Comparison of ENCODE assay signal across 14 cellular contexts in the genomic region with DNA sequence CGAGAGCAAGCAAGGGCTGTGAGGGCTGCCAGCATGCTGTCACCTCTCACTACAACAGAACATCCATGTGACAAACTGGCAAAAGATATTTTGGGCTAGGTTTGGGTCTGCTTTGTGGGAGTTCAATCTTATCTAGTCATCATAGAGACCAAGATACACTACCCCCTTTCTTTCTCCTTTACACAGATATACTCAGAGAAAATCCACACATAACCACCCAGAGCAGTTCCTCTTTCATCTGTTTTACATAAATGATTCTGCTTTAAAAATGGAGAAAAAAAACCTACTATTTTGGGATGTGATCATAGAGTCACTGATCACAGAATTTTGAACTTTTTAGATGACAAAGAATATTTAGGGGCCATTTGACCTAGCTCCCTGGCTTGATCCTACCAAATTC. TPM values are rescaled to one million over a fixed set of nuclear protein-coding genes. Genes with fewer than 3 reads are reported as not detected.
A peak's percentile ranks its signal among the peaks of the same experiment; 100 is the strongest.
DNase-seq lines count a peak whose midpoint lies in the region; ATAC-seq, FAIRE-seq and TF ChIP-seq lines count a peak whose summit lies in the region.
"Had no signal": no experiment of that assay in that cellular context is flagged by ENCODE, and none has a peak within 500 bp of the region (broad histone marks: within the 10 kb centered on the region; RNA-seq: fewer than 3 reads in every experiment).

No MANE protein-coding gene starts in this region.

- peaks cover 14% of the 10 kb centered on the region for H3K4me1 ChIP-seq in Karpas-422 (ENCODE audit: low read length)

- peak; percentile 85 for ATAC-seq in GM19395 (IDR thresholded peaks at IDR 0.05; ENCODE audit: unreplicated experiment)
- peak; percentile 94 for ATAC-seq in HG02884 (IDR thresholded peaks at IDR 0.05; ENCODE audit: unreplicated experiment)
- ATAC-seq in activated CD8-positive, alpha-beta T cell treated with anti-CD3 and anti-CD28 coated beads for 36 hours = no peak

- H3K79me2 ChIP-seq in Karpas-422 (ENCODE audit: low read length) = no peaks in the 10 kb centered on the region

- H3K4me1 Mint-ChIP-seq in activated CD4-positive, alpha-beta T cell treated with anti-CD3 and anti-CD28 coated beads, Interleukin-2, amount 10 ng/mL, durations not matched to agents 24 days and 14 days = no peaks in the 10 kb centered on the region
- H3K4me1 Mint-ChIP-seq in activated CD8-positive, alpha-beta T cell treated with anti-CD3 and anti-CD28 coated beads for 36 hours (ENCODE audit: low read depth) = no peaks in the 10 kb centered on the region

- POLR2A ChIA-PET in activated CD8-positive, alpha-beta T cell treated with anti-CD3 and anti-CD28 coated beads for 36 hours (lab: Charles Lee) = no interaction called here

- no peaks in the 10 kb centered on the region for H4K20me1 ChIP-seq in Karpas-422 (ENCODE audit: insufficient read depth, low read depth, low read length)

- H3K4me3 Mint-ChIP-seq in activated CD4-positive, alpha-beta T cell treated with anti-CD3 and anti-CD28 coated beads, Interleukin-2, amount 10 ng/mL, durations not matched to agents 24 days and 14 days = no peak overlapping the region
- no peak overlapping the region for H3K4me3 Mint-ChIP-seq in activated CD8-positive, alpha-beta T cell treated with anti-CD3 and anti-CD28 coated beads for 36 hours

- DNase-seq in GM12891 (ENCODE audit: insufficient read length, low spot score) (peak; percentile 39), Karpas-422 (peak; percentile 72), DMS 273 treated with DMSO at 0.1 percent for 48 hours (lab: John Stamatoyannopoulos, UW) (no peak)
- no peak for DNase-seq in stimulated activated CD4-positive, alpha-beta T cell treated with anti-CD3 and anti-CD28 coated beads, Interleukin-4, amount 100 ng/mL, for 1 hour
- DNase-seq in activated CD4-positive, alpha-beta T cell treated with anti-CD3 and anti-CD28 coated beads, Interleukin-2, amount 10 ng/mL, durations not matched to agents 24 days and 14 days = no peak
- DNase-seq in activated CD8-positive, alpha-beta T cell treated with anti-CD3 and anti-CD28 coated beads for 36 hours = no peak
- DNase-seq: activated CD4-positive, alpha-beta T cell treated with anti-CD3 and anti-CD28 coated beads, Interleukin-2, amount 50 U/mL, for 48 hours; dorsolateral prefrontal cortex; GF-D8; KG1; NCI-H446 had no signal

- TF ChIP-seq CTCF in activated CD8-positive, alpha-beta T cell treated with anti-CD3 and anti-CD28 coated beads for 36 hours (IDR thresholded peaks at IDR 0.05) = no peak

- intact Hi-C loops in activated CD4-positive, alpha-beta T cell treated with anti-CD3 and anti-CD28 coated beads, Interleukin-2, amount 10 ng/mL, durations not matched to agents 24 days and 14 days (cut with micrococcal nuclease) = no loop called here
- intact Hi-C loops in activated CD8-positive, alpha-beta T cell treated with anti-CD3 and anti-CD28 coated beads for 36 hours (cut with micrococcal nuclease) = no loop called here

- no peak for TF ChIP-seq POLR2A in GM12891 (IDR thresholded peaks at IDR 0.05; ENCODE audit: low read depth, low read length)

- peak overlapping the region; percentile 34 for H3K4me2 ChIP-seq in Karpas-422 (ENCODE audit: low read depth, low read length, poor library complexity, severe bottlenecking)

- peaks cover under 1% of the 10 kb centered on the region for H3K27me3 Mint-ChIP-seq in activated CD4-positive, alpha-beta T cell treated with anti-CD3 and anti-CD28 coated beads, Interleukin-2, amount 10 ng/mL, durations not matched to agents 24 days and 14 days
- peaks cover 10% of the 10 kb centered on the region for H3K27me3 Mint-ChIP-seq in activated CD8-positive, alpha-beta T cell treated with anti-CD3 and anti-CD28 coated beads for 36 hours

- no peak overlapping the region for H2AFZ ChIP-seq in Karpas-422 (ENCODE audit: low read length)

- no peak overlapping the region for H3K4me3 ChIP-seq in Karpas-422 (ENCODE audit: low read length)
- H3K4me3 ChIP-seq: dorsolateral prefrontal cortex had no signal

- no peak overlapping the region for H3K27ac ChIP-seq in Karpas-422 (ENCODE audit: low read length)
- H3K27ac ChIP-seq: dorsolateral prefrontal cortex had no signal

- no peak overlapping the region for H3K9ac ChIP-seq in Karpas-422 (ENCODE audit: low read length)

- H3K27me3 ChIP-seq in Karpas-422 (ENCODE audit: low read length) = no peaks in the 10 kb centered on the region
- H3K27me3 ChIP-seq: dorsolateral prefrontal cortex had no signal

- H3K9me3 Mint-ChIP-seq in activated CD4-positive, alpha-beta T cell treated with anti-CD3 and anti-CD28 coated beads, Interleukin-2, amount 10 ng/mL, durations not matched to agents 24 days and 14 days = no peaks in the 10 kb centered on the region
- no peaks in the 10 kb centered on the region for H3K9me3 Mint-ChIP-seq in activated CD8-positive, alpha-beta T cell treated with anti-CD3 and anti-CD28 coated beads for 36 hours

- no peaks in the 10 kb centered on the region for H3K9me3 ChIP-seq in Karpas-422 (ENCODE audit: low read length)

- no peaks in the 10 kb centered on the region for H3K36me3 ChIP-seq in Karpas-422 (ENCODE audit: insufficient read depth, low read length)

- no peak for FAIRE-seq in GM12891 (lab: Jason Lieb, UNC)
- FAIRE-seq: H1 had no signal

- H3K9me2 ChIP-seq in Karpas-422 (replicated peaks; ENCODE audit: insufficient read depth, low read length) = no peaks in the 10 kb centered on the region

- H3K27ac Mint-ChIP-seq in activated CD4-positive, alpha-beta T cell treated with anti-CD3 and anti-CD28 coated beads, Interleukin-2, amount 10 ng/mL, durations not matched to agents 24 days and 14 days = no peak overlapping the region
- H3K27ac Mint-ChIP-seq in activated CD8-positive, alpha-beta T cell treated with anti-CD3 and anti-CD28 coated beads for 36 hours = no peak overlapping the region

- H3K36me3 Mint-ChIP-seq in activated CD4-positive, alpha-beta T cell treated with anti-CD3 and anti-CD28 coated beads, Interleukin-2, amount 10 ng/mL, durations not matched to agents 24 days and 14 days (ENCODE audit: low read depth) = no peaks in the 10 kb centered on the region
- H3K36me3 Mint-ChIP-seq in activated CD8-positive, alpha-beta T cell treated with anti-CD3 and anti-CD28 coated beads for 36 hours (ENCODE audit: low read depth) = no peaks in the 10 kb centered on the region

- CTCF ChIA-PET in activated CD8-positive, alpha-beta T cell treated with anti-CD3 and anti-CD28 coated beads for 36 hours (lab: Charles Lee) = no interaction called here

TF ChIP-seq in GM12891, 5 proteins besides CTCF, POLR2A, EP300 and RAD21:
- peak; percentile 93 for TF ChIP-seq SPI1 (IDR thresholded peaks at IDR 0.05; ENCODE audit: low read depth, low read length)
- no peak for TF ChIP-seq PAX5 (IDR thresholded peaks at IDR 0.05; ENCODE audit: insufficient read depth, low read length, severe bottlenecking)
- no peak for TF ChIP-seq TAF1 (IDR thresholded peaks at IDR 0.05; ENCODE audit: low read depth, low read length)
- TF ChIP-seq POLR2AphosphoS5 (IDR thresholded peaks at IDR 0.05; ENCODE audit: low read depth, low read length) = no peak

RNA-seq across cellular contexts. Expression of gene SOX4, which starts 16.8 kb away (rescaled TPM):
- polyA plus RNA-seq in GM12891 (2012; ENCODE audit: low read depth, missing spikeins) = 19.5 TPM
- 5.0 and 5.3 TPM in 2 replicates for total RNA-seq in Karpas-422 (2014; rRNA removed; shearing (Covaris generic); ENCODE audit: low replicate concordance)
- total RNA-seq in activated CD4-positive, alpha-beta T cell treated with anti-CD3 and anti-CD28 coated beads, Interleukin-2, amount 10 ng/mL, durations not matched to agents 24 days and 14 days = 0.79 and 0.95 TPM in 2 replicates
- total RNA-seq in activated CD8-positive, alpha-beta T cell treated with anti-CD3 and anti-CD28 coated beads for 36 hours = 1 to 10 TPM; 1.6 TPM

Comparison
In these comparisons a context has a peak if more than half of its experiments do, and no peak if none do; other contexts are left out.
1. DNase-seq: peak in GM12891 (single experiment) and Karpas-422 (single experiment); none in stimulated activated CD4-positive, alpha-beta T cell treated with anti-CD3 and anti-CD28 coated beads, Interleukin-4, amount 100 ng/mL, for 1 hour (single experiment), activated CD4-positive, alpha-beta T cell treated with anti-CD3 and anti-CD28 coated beads, Interleukin-2, amount 10 ng/mL, durations not matched to agents 24 days and 14 days (single experiment), activated CD8-positive, alpha-beta T cell treated with anti-CD3 and anti-CD28 coated beads for 36 hours (single experiment) and DMS 273 treated with DMSO at 0.1 percent for 48 hours (single experiment).